Comparison of ENCODE assay signal across 13 cellular contexts in the genomic region with DNA sequence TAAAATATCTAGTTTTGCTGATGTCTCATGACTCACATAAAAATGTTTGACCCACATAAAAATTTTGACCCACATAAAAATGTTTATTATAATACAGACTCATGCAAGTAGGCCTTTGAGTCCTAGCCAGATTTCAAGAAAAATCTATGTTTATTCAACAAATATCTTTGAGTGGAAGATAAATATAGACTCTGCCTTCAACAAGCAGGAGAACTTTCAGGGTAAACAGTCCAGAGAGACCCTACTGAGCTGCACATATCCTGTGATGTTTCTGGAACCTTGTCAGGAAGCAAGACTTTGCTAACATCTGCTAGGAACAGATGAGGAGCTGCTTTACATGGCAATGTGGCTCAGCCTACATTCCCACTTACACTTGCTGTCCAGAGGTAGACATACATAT.
"Had no signal": no experiment of that assay in that cellular context is flagged by ENCODE, and none has a peak within 500 bp of the region (broad histone marks: within the 10 kb centered on the region; RNA-seq: fewer than 3 reads in every experiment).

No MANE protein-coding gene starts in this region.

- H3K4me3 ChIP-seq: adrenal gland, breast epithelium had no signal

- H3K27ac ChIP-seq: adrenal gland, breast epithelium had no signal

- ATAC-seq: left colon; stimulated activated naive CD8-positive, alpha-beta T cell treated with anti-CD3 and anti-CD28 coated beads, Interleukin-15, Interleukin-2, amounts not matched to agents 100 U/mL and 50 U/mL, for 24 hours had no signal

- H3K4me1 ChIP-seq: adrenal gland, breast epithelium had no signal

- H3K9me3 ChIP-seq: adrenal gland, breast epithelium had no signal

- DNase-seq: activated CD4-positive, alpha-beta T cell treated with anti-CD3 and anti-CD28 coated beads, Interleukin-2, amount 50 U/mL, for 4 hours; activated CD4-positive, CD25-positive, alpha-beta regulatory T cell treated with anti-CD3 and anti-CD28 coated beads, Interleukin-2, amount 50 U/mL, for 72 hours; activated naive CD4-positive, alpha-beta T cell treated with anti-CD3 and anti-CD28 coated beads, Interleukin-2, amount 50 U/mL, for 16 hours; activated T-cell treated with anti-CD3 and anti-CD28 coated beads, Interleukin-2, amount 50 U/mL, for 1 hour; adrenal gland; left colon; mesendoderm; nephron progenitor cell; stimulated activated CD4-positive, alpha-beta T cell treated with anti-CD3 and anti-CD28 coated beads, Interleukin-4, amount 100 ng/mL, for 1 hour; stimulated activated CD8-positive, alpha-beta memory T cell treated with anti-CD3 and anti-CD28 coated beads, Interleukin-4, amount 100 ng/mL, for 48 hours; stimulated activated naive CD8-positive, alpha-beta T cell treated with anti-CD3 and anti-CD28 coated beads, Interleukin-15, Interleukin-2, amounts not matched to agents 100 U/mL and 50 U/mL, for 24 hours; T-helper 9 cell had no signal

- H3K36me3 ChIP-seq: adrenal gland, breast epithelium had no signal

- H3K27me3 ChIP-seq: adrenal gland, breast epithelium had no signal
